Comparison of ENCODE assay signal across 1 cellular context in the genomic region with DNA sequence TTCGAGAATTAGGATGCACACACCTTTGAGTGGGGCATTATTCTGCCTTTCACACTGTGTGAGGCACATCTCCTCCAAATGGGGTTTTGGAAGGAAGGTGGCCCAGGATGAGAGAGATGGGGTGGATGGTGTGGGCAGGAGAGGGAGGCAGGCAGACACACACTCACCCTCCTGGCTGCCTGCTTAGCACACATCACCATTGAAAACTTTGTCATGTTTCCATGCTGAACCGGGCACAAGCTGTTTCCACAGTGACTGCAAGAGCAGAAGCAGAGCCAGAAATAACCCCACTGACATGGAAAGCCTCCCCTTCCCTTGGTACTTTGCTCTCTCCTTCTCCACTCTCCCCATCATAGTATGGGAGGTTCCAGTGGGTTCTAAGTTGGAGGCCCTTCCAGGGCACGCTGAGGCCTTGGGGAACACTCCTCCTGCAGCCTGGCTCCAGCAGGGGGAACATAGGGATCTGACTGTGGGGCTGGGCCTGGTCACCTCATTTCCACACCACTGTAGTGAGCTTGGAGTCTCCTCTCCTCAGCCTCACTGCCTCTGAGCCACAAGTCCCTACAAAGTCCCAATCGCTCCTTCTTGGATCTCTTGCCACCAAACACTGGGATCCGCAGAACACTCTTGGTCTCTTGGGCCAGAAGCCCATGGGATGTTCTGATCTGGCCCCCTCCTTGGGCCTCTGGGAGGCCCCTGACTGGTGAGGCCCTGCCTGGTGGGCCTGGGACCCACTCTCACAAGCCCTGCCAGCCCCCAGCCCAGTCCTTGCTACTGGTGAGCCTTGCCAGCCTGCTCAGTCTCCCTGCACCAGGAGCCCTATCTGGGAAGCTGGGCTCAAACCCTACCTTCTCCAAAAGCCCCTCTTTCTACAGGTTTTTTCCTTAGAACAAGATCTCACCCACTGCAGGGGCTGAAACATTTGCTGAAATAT.
TF ChIP-seq lines count a peak whose summit lies in the region.

No MANE protein-coding gene starts in this region.

TF ChIP-seq in SK-N-SH, 30 proteins besides CTCF, POLR2A, EP300 and RAD21 (continued from another document):
- no peak for TF ChIP-seq SMC3 (IDR thresholded peaks at IDR 0.05; ENCODE audit: low read depth, low read length)
- TF ChIP-seq, protein P1, sequence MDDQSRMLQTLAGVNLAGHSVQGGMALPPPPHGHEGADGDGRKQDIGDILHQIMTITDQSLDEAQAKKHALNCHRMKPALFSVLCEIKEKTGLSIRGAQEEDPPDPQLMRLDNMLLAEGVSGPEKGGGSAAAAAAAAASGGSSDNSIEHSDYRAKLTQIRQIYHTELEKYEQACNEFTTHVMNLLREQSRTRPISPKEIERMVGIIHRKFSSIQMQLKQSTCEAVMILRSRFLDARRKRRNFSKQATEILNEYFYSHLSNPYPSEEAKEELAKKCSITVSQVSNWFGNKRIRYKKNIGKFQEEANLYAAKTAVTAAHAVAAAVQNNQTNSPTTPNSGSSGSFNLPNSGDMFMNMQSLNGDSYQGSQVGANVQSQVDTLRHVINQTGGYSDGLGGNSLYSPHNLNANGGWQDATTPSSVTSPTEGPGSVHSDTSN (IDR thresholded peaks at IDR 0.05) = no peak
- TF ChIP-seq GATA2 (CRISPR knock-in tag; IDR thresholded peaks at IDR 0.05) = no peak
- TF ChIP-seq, protein P2, sequence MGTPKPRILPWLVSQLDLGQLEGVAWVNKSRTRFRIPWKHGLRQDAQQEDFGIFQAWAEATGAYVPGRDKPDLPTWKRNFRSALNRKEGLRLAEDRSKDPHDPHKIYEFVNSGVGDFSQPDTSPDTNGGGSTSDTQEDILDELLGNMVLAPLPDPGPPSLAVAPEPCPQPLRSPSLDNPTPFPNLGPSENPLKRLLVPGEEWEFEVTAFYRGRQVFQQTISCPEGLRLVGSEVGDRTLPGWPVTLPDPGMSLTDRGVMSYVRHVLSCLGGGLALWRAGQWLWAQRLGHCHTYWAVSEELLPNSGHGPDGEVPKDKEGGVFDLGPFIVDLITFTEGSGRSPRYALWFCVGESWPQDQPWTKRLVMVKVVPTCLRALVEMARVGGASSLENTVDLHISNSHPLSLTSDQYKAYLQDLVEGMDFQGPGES (IDR thresholded peaks at IDR 0.05; ENCODE audit: low read depth, low read length) = no peak
- no peak for TF ChIP-seq RXRA (IDR thresholded peaks at IDR 0.05; ENCODE audit: borderline replicate concordance, low read depth)
- TF ChIP-seq, protein P3, sequence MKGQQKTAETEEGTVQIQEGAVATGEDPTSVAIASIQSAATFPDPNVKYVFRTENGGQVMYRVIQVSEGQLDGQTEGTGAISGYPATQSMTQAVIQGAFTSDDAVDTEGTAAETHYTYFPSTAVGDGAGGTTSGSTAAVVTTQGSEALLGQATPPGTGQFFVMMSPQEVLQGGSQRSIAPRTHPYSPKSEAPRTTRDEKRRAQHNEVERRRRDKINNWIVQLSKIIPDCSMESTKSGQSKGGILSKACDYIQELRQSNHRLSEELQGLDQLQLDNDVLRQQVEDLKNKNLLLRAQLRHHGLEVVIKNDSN (IDR thresholded peaks at IDR 0.05; ENCODE audit: borderline replicate concordance, low read depth) = no peak
- no peak for TF ChIP-seq FOSL2 (IDR thresholded peaks at IDR 0.05; ENCODE audit: borderline replicate concordance, low read depth)
- TF ChIP-seq RFX5 (IDR thresholded peaks at IDR 0.05; ENCODE audit: low read length) = no peak
- TF ChIP-seq ELF1 (IDR thresholded peaks at IDR 0.05) = no peak
- TF ChIP-seq SIN3A (IDR thresholded peaks at IDR 0.05; ENCODE audit: borderline replicate concordance, low read depth, low read length) = no peak
- TF ChIP-seq, protein P4, sequence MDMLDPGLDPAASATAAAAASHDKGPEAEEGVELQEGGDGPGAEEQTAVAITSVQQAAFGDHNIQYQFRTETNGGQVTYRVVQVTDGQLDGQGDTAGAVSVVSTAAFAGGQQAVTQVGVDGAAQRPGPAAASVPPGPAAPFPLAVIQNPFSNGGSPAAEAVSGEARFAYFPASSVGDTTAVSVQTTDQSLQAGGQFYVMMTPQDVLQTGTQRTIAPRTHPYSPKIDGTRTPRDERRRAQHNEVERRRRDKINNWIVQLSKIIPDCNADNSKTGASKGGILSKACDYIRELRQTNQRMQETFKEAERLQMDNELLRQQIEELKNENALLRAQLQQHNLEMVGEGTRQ (IDR thresholded peaks at IDR 0.05; ENCODE audit: borderline replicate concordance, low read depth, low read length) = no peak
- no peak for TF ChIP-seq TAF1 (IDR thresholded peaks at IDR 0.05; ENCODE audit: borderline replicate concordance, low read depth, low read length)
- TF ChIP-seq NRF1 (IDR thresholded peaks at IDR 0.05; ENCODE audit: low read depth, low read length) = no peak
- TF ChIP-seq TEAD4 (IDR thresholded peaks at IDR 0.05; ENCODE audit: borderline replicate concordance, insufficient read depth) = no peak
- TF ChIP-seq, protein P5, sequence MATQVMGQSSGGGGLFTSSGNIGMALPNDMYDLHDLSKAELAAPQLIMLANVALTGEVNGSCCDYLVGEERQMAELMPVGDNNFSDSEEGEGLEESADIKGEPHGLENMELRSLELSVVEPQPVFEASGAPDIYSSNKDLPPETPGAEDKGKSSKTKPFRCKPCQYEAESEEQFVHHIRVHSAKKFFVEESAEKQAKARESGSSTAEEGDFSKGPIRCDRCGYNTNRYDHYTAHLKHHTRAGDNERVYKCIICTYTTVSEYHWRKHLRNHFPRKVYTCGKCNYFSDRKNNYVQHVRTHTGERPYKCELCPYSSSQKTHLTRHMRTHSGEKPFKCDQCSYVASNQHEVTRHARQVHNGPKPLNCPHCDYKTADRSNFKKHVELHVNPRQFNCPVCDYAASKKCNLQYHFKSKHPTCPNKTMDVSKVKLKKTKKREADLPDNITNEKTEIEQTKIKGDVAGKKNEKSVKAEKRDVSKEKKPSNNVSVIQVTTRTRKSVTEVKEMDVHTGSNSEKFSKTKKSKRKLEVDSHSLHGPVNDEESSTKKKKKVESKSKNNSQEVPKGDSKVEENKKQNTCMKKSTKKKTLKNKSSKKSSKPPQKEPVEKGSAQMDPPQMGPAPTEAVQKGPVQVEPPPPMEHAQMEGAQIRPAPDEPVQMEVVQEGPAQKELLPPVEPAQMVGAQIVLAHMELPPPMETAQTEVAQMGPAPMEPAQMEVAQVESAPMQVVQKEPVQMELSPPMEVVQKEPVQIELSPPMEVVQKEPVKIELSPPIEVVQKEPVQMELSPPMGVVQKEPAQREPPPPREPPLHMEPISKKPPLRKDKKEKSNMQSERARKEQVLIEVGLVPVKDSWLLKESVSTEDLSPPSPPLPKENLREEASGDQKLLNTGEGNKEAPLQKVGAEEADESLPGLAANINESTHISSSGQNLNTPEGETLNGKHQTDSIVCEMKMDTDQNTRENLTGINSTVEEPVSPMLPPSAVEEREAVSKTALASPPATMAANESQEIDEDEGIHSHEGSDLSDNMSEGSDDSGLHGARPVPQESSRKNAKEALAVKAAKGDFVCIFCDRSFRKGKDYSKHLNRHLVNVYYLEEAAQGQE (IDR thresholded peaks at IDR 0.05; ENCODE audit: low read depth, low read length) = no peak
- no peak for TF ChIP-seq NFIC (IDR thresholded peaks at IDR 0.05; ENCODE audit: borderline replicate concordance)
- TF ChIP-seq, protein P6, sequence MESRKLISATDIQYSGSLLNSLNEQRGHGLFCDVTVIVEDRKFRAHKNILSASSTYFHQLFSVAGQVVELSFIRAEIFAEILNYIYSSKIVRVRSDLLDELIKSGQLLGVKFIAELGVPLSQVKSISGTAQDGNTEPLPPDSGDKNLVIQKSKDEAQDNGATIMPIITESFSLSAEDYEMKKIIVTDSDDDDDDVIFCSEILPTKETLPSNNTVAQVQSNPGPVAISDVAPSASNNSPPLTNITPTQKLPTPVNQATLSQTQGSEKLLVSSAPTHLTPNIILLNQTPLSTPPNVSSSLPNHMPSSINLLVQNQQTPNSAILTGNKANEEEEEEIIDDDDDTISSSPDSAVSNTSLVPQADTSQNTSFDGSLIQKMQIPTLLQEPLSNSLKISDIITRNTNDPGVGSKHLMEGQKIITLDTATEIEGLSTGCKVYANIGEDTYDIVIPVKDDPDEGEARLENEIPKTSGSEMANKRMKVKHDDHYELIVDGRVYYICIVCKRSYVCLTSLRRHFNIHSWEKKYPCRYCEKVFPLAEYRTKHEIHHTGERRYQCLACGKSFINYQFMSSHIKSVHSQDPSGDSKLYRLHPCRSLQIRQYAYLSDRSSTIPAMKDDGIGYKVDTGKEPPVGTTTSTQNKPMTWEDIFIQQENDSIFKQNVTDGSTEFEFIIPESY (IDR thresholded peaks at IDR 0.05; ENCODE audit: borderline replicate concordance, low read depth) = no peak
TF ChIP-seq in SK-N-SH: peak in this region for 0.
